15 cellular contexts compared by ENCODE assay signal in genomic region chr2:189232759-189233406, GRCh38. TPM values are rescaled to one million over a fixed set of nuclear protein-coding genes. Genes with fewer than 3 reads are reported as not detected.
DNase-seq lines count a peak whose midpoint lies in the region; ATAC-seq and TF ChIP-seq lines count a peak whose summit lies in the region.
"Had no signal": no experiment of that assay in that cellular context is flagged by ENCODE, and none has a peak within 500 bp of the region (broad histone marks: within the 10 kb centered on the region; RNA-seq: fewer than 3 reads in every experiment).

No MANE protein-coding gene starts in this region.

- in situ Hi-C loops in mammary epithelial cell (cut with MboI; ENCODE audit: low sequenced_read_pairs in 2 of 2) = no loop called here

- peak overlapping the region; percentile 21 for H3K4me2 ChIP-seq in mammary epithelial cell (ENCODE audit: insufficient read depth, low read depth, low read length)

- TF ChIP-seq CTCF in mammary epithelial cell (conservative IDR thresholded peaks at IDR 0.05 in 1 of 2, IDR thresholded peaks at IDR 0.05 in 1 of 2; ENCODE audit: extremely low read depth in 1 of 2, insufficient read depth in 1 of 2, low read depth in 1 of 2, low read length in 2 of 2) = no peak

- no peaks in the 10 kb centered on the region for H3K36me3 ChIP-seq in mammary epithelial cell (ENCODE audit: insufficient read depth, low read length)
- H3K36me3 ChIP-seq in aorta (ENCODE audit: control insufficient read depth in 1 of 2, insufficient read depth in 2 of 2, low read length in 1 of 2) = no peaks in the 10 kb centered on the region
- H3K36me3 ChIP-seq: colonic mucosa, heart right ventricle, SJSA1 had no signal

- peak overlapping the region; percentile 17 for H3K9ac ChIP-seq in mammary epithelial cell (ENCODE audit: insufficient read depth, low read length)

- H3K4me3 ChIP-seq in mammary epithelial cell (replicated peaks in 1 of 3; ENCODE audit: insufficient read depth in 1 of 3, low read depth in 2 of 3, low read length in 3 of 3) (no peak overlapping the region), aorta (ENCODE audit: low read length in 2 of 2) (no peak overlapping the region)
- H3K4me3 ChIP-seq: colonic mucosa, heart right ventricle, mucosa of descending colon, SJSA1 had no signal

- no TSS peak for BruUV-seq in mammary epithelial cell (replicated peaks; lab: Mats Ljungman, UMichigan)

- CTCF ChIA-PET in mammary epithelial cell (lab: Charles Lee; ENCODE audit: low non-redundant PET) = no interaction called here

- H3K27me3 ChIP-seq in mammary epithelial cell (ENCODE audit: insufficient read depth, low read length) (no peaks in the 10 kb centered on the region), aorta (ENCODE audit: control insufficient read depth in 1 of 2, insufficient read depth in 2 of 2, low read length in 1 of 2) (no peaks in the 10 kb centered on the region)
- H3K27me3 ChIP-seq: colonic mucosa, heart right ventricle, SJSA1 had no signal

- H3K4me1 ChIP-seq in mammary epithelial cell (ENCODE audit: insufficient read depth, low read length) = peaks cover 18% of the 10 kb centered on the region
- H3K4me1 ChIP-seq in aorta (ENCODE audit: control insufficient read depth in 1 of 2, insufficient read depth in 2 of 2, low read length in 2 of 2) = peaks cover 0 to 2% of the 10 kb centered on the region in 2 donors
- H3K4me1 ChIP-seq: colonic mucosa, heart right ventricle, SJSA1 had no signal

- DNase-seq in mammary epithelial cell = peak; percentile 33
- DNase-seq in SHP77 (lab: John Stamatoyannopoulos, UW) = no peak
- DNase-seq in aorta = no peak
- DNase-seq in SHP77 treated with DMSO at 0.1 percent for 48 hours (lab: John Stamatoyannopoulos, UW) = no peak
- DNase-seq in dermis blood vessel endothelial cell = no peak
- DNase-seq: colonic mucosa, DMS153, H9, heart right ventricle, mucosa of descending colon, NCI-H1048 had no signal

- H4K20me1 ChIP-seq in mammary epithelial cell (ENCODE audit: insufficient read depth, low read length) = no peaks in the 10 kb centered on the region

- ATAC-seq in GM18858 (IDR thresholded peaks at IDR 0.05; ENCODE audit: unreplicated experiment) = peak; percentile 83
- peak; percentile 68 for ATAC-seq in GM21515 (IDR thresholded peaks at IDR 0.05; ENCODE audit: unreplicated experiment)
- peak; percentile 71 for ATAC-seq in HG03066 (IDR thresholded peaks at IDR 0.05; ENCODE audit: low read depth, unreplicated experiment)
- ATAC-seq in aorta (ENCODE audit: low FRiP score) = no peak
- ATAC-seq: heart right ventricle, mucosa of descending colon had no signal

- H3K9me3 ChIP-seq in mammary epithelial cell (replicated peaks; ENCODE audit: insufficient read depth, low read length) = no peaks in the 10 kb centered on the region
- H3K9me3 ChIP-seq in aorta (ENCODE audit: control insufficient read depth, low read length) = no peaks in the 10 kb centered on the region
- H3K9me3 ChIP-seq: colonic mucosa, heart right ventricle, mucosa of descending colon, SJSA1 had no signal

- intact Hi-C loops in mammary epithelial cell (cut with micrococcal nuclease) (loop anchor here (1.0 kb wide), 1 partner anchor 23 kb away; no protein-coding TSS in a partner anchor), aorta (cut with DNase I) (no loop called here)

- peak overlapping the region; percentile 88 for H3K27ac ChIP-seq in mammary epithelial cell (ENCODE audit: insufficient read depth, low read depth, low read length)
- H3K27ac ChIP-seq in aorta (ENCODE audit: low read depth in 1 of 2, low read length in 2 of 2) = no peak overlapping the region
- H3K27ac ChIP-seq: colonic mucosa, heart right ventricle, SJSA1 had no signal

- peak overlapping the region; percentile 28 for H2AFZ ChIP-seq in mammary epithelial cell (ENCODE audit: low read depth, low read length)

- dilution Hi-C loops in mammary epithelial cell (cut with HindIII; ENCODE audit: low sequenced_read_pairs) = no loop called here

- no peaks in the 10 kb centered on the region for H3K79me2 ChIP-seq in mammary epithelial cell (ENCODE audit: insufficient read depth, low read length)

RNA-seq across cellular contexts. Expression of gene COL5A2, which starts 53.3 kb away (rescaled TPM):
- total RNA-seq in mammary epithelial cell (10 to 100 TPM in 1 of 2 donors, 1 to 10 TPM in 1; 9.6 to 51.7 TPM), aorta (100 to 1,000 TPM in 1 of 2 donors, 10 to 100 TPM in 1; 81.0 to 115 TPM), dermis blood vessel endothelial cell (72.6 and 87.1 TPM in 2 replicates)
- polyA plus RNA-seq in mammary epithelial cell (13.3 TPM), aorta (100 to 1,000 TPM in 1 of 2 donors, 10 to 100 TPM in 1; 13.3 to 131 TPM)
- 25.6 TPM for polyA minus RNA-seq in mammary epithelial cell
